In the genomic region with DNA sequence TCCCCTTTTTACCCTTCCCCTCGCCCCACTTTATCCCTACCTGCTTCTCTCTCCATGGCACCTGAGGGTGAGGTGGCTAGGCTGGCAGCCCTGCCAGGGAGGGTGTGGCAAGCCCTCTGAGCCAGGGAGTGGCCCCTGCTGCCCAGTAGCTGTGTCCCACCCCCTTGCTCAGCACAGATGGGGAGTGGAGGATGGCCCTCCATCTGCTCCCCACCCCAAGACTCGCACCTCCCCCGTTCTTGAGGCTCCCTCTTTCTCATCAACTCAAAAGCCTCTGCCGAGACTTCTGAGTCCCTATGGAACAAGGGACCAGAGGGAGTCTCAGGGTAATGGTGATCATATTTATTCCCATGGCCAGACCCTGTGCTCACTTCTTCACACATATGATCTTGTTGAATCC, we compare ENCODE assay signal across 15 cellular contexts. TPM values are rescaled to one million over a fixed set of nuclear protein-coding genes. Genes with fewer than 3 reads are reported as not detected.
"Had no signal": no experiment of that assay in that cellular context is flagged by ENCODE, and none has a peak within 500 bp of the region (broad histone marks: within the 10 kb centered on the region; RNA-seq: fewer than 3 reads in every experiment).

No MANE protein-coding gene starts in this region.

- H3K9me3 Mint-ChIP-seq: activated B cell treated with CpG ODN at 0.5 μM for 24 hours; activated T-cell treated with anti-CD3 and anti-CD28 coated beads, Interleukin-2, amount 50 U/mL, for 24 hours; dendritic cell treated with granulocyte-macrophage colony-stimulating factor and Interleukin-4, amounts not matched to agents 40 ng/mL and 50 ng/mL, for 4 days; endodermal cell had no signal

- H3K4me3 Mint-ChIP-seq: dendritic cell treated with granulocyte-macrophage colony-stimulating factor and Interleukin-4, amounts not matched to agents 40 ng/mL and 50 ng/mL, for 4 days had no signal

- H3K27ac ChIP-seq: psoas muscle, spleen, suprapubic skin, upper lobe of right lung had no signal

- H3K9me3 ChIP-seq: psoas muscle, spleen, suprapubic skin, upper lobe of right lung had no signal

- H3K36me3 ChIP-seq: spleen, suprapubic skin, upper lobe of right lung had no signal

- H3K27ac Mint-ChIP-seq: activated B cell treated with CpG ODN at 0.5 μM for 24 hours; dendritic cell treated with granulocyte-macrophage colony-stimulating factor and Interleukin-4, amounts not matched to agents 40 ng/mL and 50 ng/mL, for 4 days; endodermal cell had no signal

- ATAC-seq: psoas muscle, sciatic nerve, upper lobe of right lung had no signal

- DNase-seq: activated B cell treated with CpG ODN at 0.5 μM for 24 hours; activated gamma-delta T cell treated with Interleukin-2 at 50 U/mL for 16 hours; activated T-cell treated with anti-CD3 and anti-CD28 coated beads, Interleukin-2, amount 50 U/mL, for 24 hours; midbrain; occipital lobe; psoas muscle; spleen; stimulated activated CD4-positive, alpha-beta T cell treated with anti-CD3 and anti-CD28 coated beads, Interleukin-1b, Interleukin-23, amount 100 ng/mL, for 48 hours; stimulated activated naive CD4-positive, alpha-beta T cell treated with Interleukin-2 at 50 U/mL for 16 hours; upper lobe of right lung had no signal

- H3K4me3 ChIP-seq: psoas muscle, spleen, suprapubic skin, upper lobe of right lung had no signal

RNA-seq across cellular contexts. Expression of gene TMEM151A, which starts 1.7 kb away (rescaled TPM):
- total RNA-seq: activated B cell treated with CpG ODN at 0.5 μM for 24 hours, lower leg skin, psoas muscle, suprapubic skin had no signal

RNA-seq across cellular contexts. Expression of gene CNIH2, which starts 15.4 kb away (rescaled TPM):
- total RNA-seq: psoas muscle had no signal
